In the genomic region with DNA sequence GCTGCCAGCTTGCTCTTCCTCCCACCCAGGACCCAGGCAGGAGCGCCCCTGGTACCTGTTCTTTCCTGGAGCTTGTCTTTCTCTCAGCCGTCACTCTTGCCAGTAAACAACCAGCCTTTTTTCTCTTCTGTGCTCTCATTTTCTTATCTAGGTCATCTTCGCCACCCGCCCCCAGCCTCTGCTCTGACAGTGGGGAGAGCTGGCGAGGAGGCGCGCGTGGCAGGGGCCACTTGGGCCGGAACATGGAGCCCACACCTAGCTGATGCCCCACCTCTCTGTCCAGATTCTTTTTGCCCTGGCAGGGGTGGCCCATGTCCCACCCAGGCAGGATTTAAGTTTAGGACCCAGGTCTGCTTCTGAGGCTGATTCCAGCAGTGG, we compare ENCODE assay signal across 30 cellular contexts. TPM values are rescaled to one million over a fixed set of nuclear protein-coding genes. Genes with fewer than 3 reads are reported as not detected.
"Had no signal": no experiment of that assay in that cellular context is flagged by ENCODE, and none has a peak within 500 bp of the region (broad histone marks: within the 10 kb centered on the region; RNA-seq: fewer than 3 reads in every experiment).

No MANE protein-coding gene starts in this region.

- H3K4me1 Mint-ChIP-seq: activated naive CD4-positive, alpha-beta T cell treated with anti-CD3 and anti-CD28 coated beads, Interleukin-2, amount 50 U/mL, for 24 hours had no signal

- H3K9me3 ChIP-seq: ascending aorta, body of pancreas had no signal

- H3K4me3 ChIP-seq: ascending aorta, body of pancreas, SK-N-MC had no signal

- H3K4me1 ChIP-seq: ascending aorta had no signal

- H3K27ac Mint-ChIP-seq: activated CD8-positive, alpha-beta T cell treated with anti-CD3 and anti-CD28 coated beads for 36 hours; activated naive CD4-positive, alpha-beta T cell treated with anti-CD3 and anti-CD28 coated beads, Interleukin-2, amount 50 U/mL, for 24 hours; activated T-cell treated with anti-CD3 and anti-CD28 coated beads, Interleukin-2, amount 50 U/mL, for 72 hours; T-cell had no signal

- DNase-seq: activated CD4-positive, alpha-beta T cell treated with anti-CD3 and anti-CD28 coated beads for 4 hours; activated CD8-positive, alpha-beta memory T cell treated with anti-CD3 and anti-CD28 coated beads, Interleukin-2, amount 50 U/mL, for 4 hours; activated effector memory CD4-positive, alpha-beta T cell treated with Interleukin-2 at 50 U/mL for 16 hours; activated naive CD4-positive, alpha-beta T cell; activated T-cell treated with anti-CD3 and anti-CD28 coated beads, Interleukin-2, amount 50 U/mL, for 72 hours; body of pancreas; MV-4-11; NCI-H1092 treated with DMSO at 0.1 percent for 48 hours; NCI-H1417 treated with DMSO at 0.1 percent for 48 hours; NCI-H1694; NCI-H2029; NCI-H2107; NCI-H345; NCI-H510A; NK-92 treated with Interleukin-12 subunit alpha and Interleukin-12 subunit beta, amount 100 ng/mL, for 24 hours; OCI-M1; RPMI8226; T-cell; WERI-Rb-1 had no signal

- H3K9me3 Mint-ChIP-seq: activated CD8-positive, alpha-beta T cell treated with anti-CD3 and anti-CD28 coated beads for 36 hours; activated naive CD4-positive, alpha-beta T cell treated with anti-CD3 and anti-CD28 coated beads, Interleukin-2, amount 50 U/mL, for 24 hours; activated T-cell treated with anti-CD3 and anti-CD28 coated beads, Interleukin-2, amount 50 U/mL, for 72 hours; T-cell had no signal

- ATAC-seq: activated CD4-positive, CD25-positive, alpha-beta regulatory T cell treated with anti-CD3 and anti-CD28 coated beads, Interleukin-2, amount 50 U/mL, for 24 hours; activated CD8-positive, alpha-beta T cell treated with anti-CD3 and anti-CD28 coated beads for 36 hours; activated T-cell treated with anti-CD3 and anti-CD28 coated beads, Interleukin-2, amount 50 U/mL, for 72 hours; Panc1; Right ventricle myocardium inferior; T-cell had no signal

- H3K36me3 Mint-ChIP-seq: activated naive CD4-positive, alpha-beta T cell treated with anti-CD3 and anti-CD28 coated beads, Interleukin-2, amount 50 U/mL, for 24 hours; T-cell had no signal

- H3K27ac ChIP-seq: ascending aorta, body of pancreas, KMS-11, SK-N-MC, WERI-Rb-1 had no signal

- H3K36me3 ChIP-seq: ascending aorta, WERI-Rb-1 had no signal

- H3K27me3 ChIP-seq: ascending aorta, body of pancreas had no signal

- H3K4me3 Mint-ChIP-seq: activated CD8-positive, alpha-beta T cell treated with anti-CD3 and anti-CD28 coated beads for 36 hours; activated naive CD4-positive, alpha-beta T cell treated with anti-CD3 and anti-CD28 coated beads, Interleukin-2, amount 50 U/mL, for 24 hours; activated T-cell treated with anti-CD3 and anti-CD28 coated beads, Interleukin-2, amount 50 U/mL, for 72 hours; T-cell had no signal

RNA-seq across cellular contexts. Expression of a gene that starts 32.3 kb away (rescaled TPM):
- total RNA-seq: activated CD8-positive, alpha-beta T cell treated with anti-CD3 and anti-CD28 coated beads for 36 hours; ascending aorta; bronchial epithelial cell; MCF 10A; Right ventricle myocardium inferior; T-helper 2 cell treated with Interferon-gamma antibody and Interleukin-4, amounts not matched to agents 100 ng/mL and 5 ng/mL, for 36 hours had no signal

RNA-seq across cellular contexts. Expression of a gene that starts 35.7 kb away (rescaled TPM):
- total RNA-seq: activated CD8-positive, alpha-beta T cell treated with anti-CD3 and anti-CD28 coated beads for 36 hours; activated T-cell treated with anti-CD3 and anti-CD28 coated beads, Interleukin-2, amount 50 U/mL, for 72 hours; ascending aorta; body of pancreas; bronchial epithelial cell; MCF 10A; Right ventricle myocardium inferior; T-cell; T-helper 2 cell treated with Interferon-gamma antibody and Interleukin-4, amounts not matched to agents 100 ng/mL and 5 ng/mL, for 36 hours had no signal
